Comparison of ENCODE assay signal across 3 cellular contexts in genomic region chr4:1348746-1349145, GRCh38.
A peak's percentile ranks its signal among the peaks of the same experiment; 100 is the strongest.
TF ChIP-seq lines count a peak whose summit lies in the region.

No MANE protein-coding gene starts in this region.

TF ChIP-seq in IMR-90, 13 proteins besides CTCF, POLR2A, EP300 and RAD21:
- TF ChIP-seq MAFK (IDR thresholded peaks at IDR 0.05; ENCODE audit: low read depth, low read length) (no peak), RFX5 (IDR thresholded peaks at IDR 0.05; ENCODE audit: low read depth, low read length) (no peak), MXI1 (IDR thresholded peaks at IDR 0.05; ENCODE audit: borderline replicate concordance, low read depth, low read length) (no peak), RCOR1 (IDR thresholded peaks at IDR 0.05; ENCODE audit: insufficient replicate concordance, low read length) (no peak), NFE2L2 (IDR thresholded peaks at IDR 0.05; ENCODE audit: low read depth, low read length) (no peak), MAZ (IDR thresholded peaks at IDR 0.05; ENCODE audit: borderline replicate concordance, low read depth, low read length) (no peak), BHLHE40 (IDR thresholded peaks at IDR 0.05; ENCODE audit: low read depth, low read length) (no peak), ELK1 (IDR thresholded peaks at IDR 0.05; ENCODE audit: borderline replicate concordance, low read depth, low read length) (no peak), CEBPB (IDR thresholded peaks at IDR 0.05; ENCODE audit: low read depth, low read length) (no peak), CHD1 (IDR thresholded peaks at IDR 0.05; ENCODE audit: low read depth, low read length) (no peak), SMC3 (IDR thresholded peaks at IDR 0.05; ENCODE audit: low read depth, low read length) (no peak), FOS (IDR thresholded peaks at IDR 0.05; ENCODE audit: low read depth, low read length) (no peak), USF2 (IDR thresholded peaks at IDR 0.05; ENCODE audit: low read depth, low read length) (no peak)

TF ChIP-seq in GM12878, 131 proteins besides CTCF, POLR2A, EP300 and RAD21:
- TF ChIP-seq BCL3 (IDR thresholded peaks at IDR 0.05; ENCODE audit: borderline replicate concordance, insufficient read depth, low read depth, low read length, poor library complexity, severe bottlenecking): peak; percentile 45
- no peak for TF ChIP-seq ZNF622 (IDR thresholded peaks at IDR 0.05)

TF ChIP-seq in HEK293T, 16 proteins besides CTCF, POLR2A, EP300 and RAD21:
- TF ChIP-seq BHLHE40 (IDR thresholded peaks at IDR 0.05; ENCODE audit: borderline replicate concordance) (no peak), L3MBTL2 (conservative IDR thresholded peaks at IDR 0.05) (no peak), FOXK2 (IDR thresholded peaks at IDR 0.05) (no peak), SP1 (IDR thresholded peaks at IDR 0.05) (no peak), ELF4 (IDR thresholded peaks at IDR 0.05) (no peak), ARNT (IDR thresholded peaks at IDR 0.05) (no peak)
- TF ChIP-seq, protein P1, sequence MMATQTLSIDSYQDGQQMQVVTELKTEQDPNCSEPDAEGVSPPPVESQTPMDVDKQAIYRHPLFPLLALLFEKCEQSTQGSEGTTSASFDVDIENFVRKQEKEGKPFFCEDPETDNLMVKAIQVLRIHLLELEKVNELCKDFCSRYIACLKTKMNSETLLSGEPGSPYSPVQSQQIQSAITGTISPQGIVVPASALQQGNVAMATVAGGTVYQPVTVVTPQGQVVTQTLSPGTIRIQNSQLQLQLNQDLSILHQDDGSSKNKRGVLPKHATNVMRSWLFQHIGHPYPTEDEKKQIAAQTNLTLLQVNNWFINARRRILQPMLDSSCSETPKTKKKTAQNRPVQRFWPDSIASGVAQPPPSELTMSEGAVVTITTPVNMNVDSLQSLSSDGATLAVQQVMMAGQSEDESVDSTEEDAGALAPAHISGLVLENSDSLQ (IDR thresholded peaks at IDR 0.05): no peak
